9 cellular contexts compared by ENCODE assay signal in the genomic region with DNA sequence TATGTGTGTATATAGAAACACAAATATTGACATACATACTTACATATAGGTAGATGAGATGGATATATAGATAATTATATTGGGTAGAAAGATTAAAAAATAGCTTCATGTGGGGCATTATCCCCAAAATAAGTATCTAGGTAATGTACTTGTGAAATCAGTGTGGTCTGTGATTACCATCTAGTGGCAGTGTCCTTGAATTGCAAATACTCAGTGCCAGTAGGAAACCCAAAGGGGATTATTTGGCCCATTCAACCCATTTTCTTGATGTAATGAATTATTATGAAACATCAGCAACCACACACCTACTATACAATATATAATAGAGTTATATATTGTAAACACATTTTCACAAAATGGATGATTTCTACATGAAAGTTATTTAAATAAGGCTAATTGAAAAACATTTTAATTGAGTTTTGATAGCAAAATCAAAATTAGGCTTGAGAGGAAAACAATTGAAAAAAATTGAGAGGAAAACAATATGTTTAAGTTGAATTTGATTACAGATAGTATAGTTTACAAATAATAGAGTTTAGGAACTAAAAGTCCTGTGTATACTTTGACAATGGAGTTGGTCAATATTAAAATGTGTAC.
A peak's percentile ranks its signal among the peaks of the same experiment; 100 is the strongest.
DNase-seq lines count a peak whose midpoint lies in the region; ATAC-seq and TF ChIP-seq lines count a peak whose summit lies in the region.
"Had no signal": no experiment of that assay in that cellular context is flagged by ENCODE, and none has a peak within 500 bp of the region (broad histone marks: within the 10 kb centered on the region; RNA-seq: fewer than 3 reads in every experiment).

No MANE protein-coding gene starts in this region.

- DNase-seq in DMS53 treated with DMSO at 0.1 percent for 48 hours (lab: John Stamatoyannopoulos, UW; ENCODE audit: unreplicated experiment) (peak; percentile 57), HFFc6 (peak; percentile 17), NOMO-1 treated with DMSO at 0.1 percent for 48 hours (lab: John Stamatoyannopoulos, UW; ENCODE audit: unreplicated experiment) (peak; percentile 23), epithelial cell of proximal tubule (ENCODE audit: low read depth) (peak; percentile 2), retinal pigment epithelial cell (ENCODE audit: low read depth) (peak; percentile 2)
- no peak for DNase-seq in activated CD4-positive, alpha-beta T cell treated with anti-CD3 and anti-CD28 coated beads, Interleukin-2, amount 50 U/mL, for 1 hour
- no peak for DNase-seq in stimulated activated naive CD8-positive, alpha-beta T cell treated with anti-CD3 and anti-CD28 coated beads, Interleukin-15, Interleukin-2, amounts not matched to agents 100 U/mL and 50 U/mL, for 24 hours

- no peaks in the 10 kb centered on the region for H3K9me3 Mint-ChIP-seq in HFFc6

- no peak overlapping the region for H3K27ac Mint-ChIP-seq in HFFc6

- ATAC-seq in HG02852 (IDR thresholded peaks at IDR 0.05; ENCODE audit: unreplicated experiment) = no peak
- ATAC-seq in stimulated activated naive CD8-positive, alpha-beta T cell treated with anti-CD3 and anti-CD28 coated beads, Interleukin-15, Interleukin-2, amounts not matched to agents 100 U/mL and 50 U/mL, for 24 hours = no peak

- no peaks in the 10 kb centered on the region; the same call in 1 of the 2 replicates for H3K27me3 Mint-ChIP-seq in HFFc6 (ENCODE audit: insufficient read depth)

- no peaks in the 10 kb centered on the region for H3K36me3 Mint-ChIP-seq in HFFc6 (ENCODE audit: low read depth)

- H3K4me3 ChIP-seq in epithelial cell of proximal tubule (ENCODE audit: low read depth, low read length) = no peak overlapping the region
- no peak overlapping the region for H3K4me3 ChIP-seq in retinal pigment epithelial cell (ENCODE audit: low read length)
- H3K4me3 ChIP-seq: SJSA1 had no signal

- TF ChIP-seq CTCF in HFFc6 (IDR thresholded peaks at IDR 0.05) = peak; percentile 88
- peak; percentile 78 for TF ChIP-seq CTCF in epithelial cell of proximal tubule (conservative IDR thresholded peaks at IDR 0.05; ENCODE audit: low read depth, low read length)
- peak; percentile 68 for TF ChIP-seq CTCF in retinal pigment epithelial cell (conservative IDR thresholded peaks at IDR 0.05; ENCODE audit: low read depth, low read length)

- H3K4me1 Mint-ChIP-seq in HFFc6 (ENCODE audit: low read depth) = no peaks in the 10 kb centered on the region

- H3K4me3 Mint-ChIP-seq in HFFc6 = no peak overlapping the region

Comparison
In these comparisons a context has a peak if more than half of its experiments do, and no peak if none do; other contexts are left out.
1. DNase-seq: peak in DMS53 treated with DMSO at 0.1 percent for 48 hours (single experiment), HFFc6 (single experiment), NOMO-1 treated with DMSO at 0.1 percent for 48 hours (single experiment), epithelial cell of proximal tubule (single experiment) and retinal pigment epithelial cell (single experiment); none in activated CD4-positive, alpha-beta T cell treated with anti-CD3 and anti-CD28 coated beads, Interleukin-2, amount 50 U/mL, for 1 hour (single experiment) and stimulated activated naive CD8-positive, alpha-beta T cell treated with anti-CD3 and anti-CD28 coated beads, Interleukin-15, Interleukin-2, amounts not matched to agents 100 U/mL and 50 U/mL, for 24 hours (single experiment).
2. Peak in every context shown above with its lines, with median percentiles within 50 percentile points of each other: CTCF ChIP-seq.